Comparison of ENCODE assay signal across 29 cellular contexts in genomic region chr5:132245593-132245992, GRCh38. TPM values are rescaled to one million over a fixed set of nuclear protein-coding genes. Genes with fewer than 3 reads are reported as not detected.
"Had no signal": no experiment of that assay in that cellular context is flagged by ENCODE, and none has a peak within 500 bp of the region (broad histone marks: within the 10 kb centered on the region; RNA-seq: fewer than 3 reads in every experiment).

No MANE protein-coding gene starts in this region.

- H3K27ac ChIP-seq: adrenal gland, body of pancreas, epithelial cell of prostate, esophagus squamous epithelium, WERI-Rb-1 had no signal

- H3K4me3 ChIP-seq: adrenal gland, body of pancreas, esophagus squamous epithelium had no signal

- H3K4me1 ChIP-seq: adrenal gland, body of pancreas, esophagus squamous epithelium had no signal

- H3K27me3 ChIP-seq: adrenal gland, body of pancreas, esophagus squamous epithelium had no signal

- H3K9me3 ChIP-seq: body of pancreas, esophagus squamous epithelium had no signal

- FAIRE-seq: colon, endometrium, endothelial cell of umbilical vein, frontal cortex had no signal

- DNase-seq: activated B cell treated with CpG ODN at 0.5 μM for 24 hours; activated CD4-positive, alpha-beta T cell treated with anti-CD3 and anti-CD28 coated beads for 48 hours; activated CD4-positive, alpha-beta T cell treated with anti-CD3 and anti-CD28 coated beads, Interleukin-2, amount 50 U/mL, for 1 hour; activated CD4-positive, alpha-beta T cell treated with anti-CD3 and anti-CD28 coated beads, Interleukin-2, amount 50 U/mL, for 48 hours; activated CD8-positive, alpha-beta memory T cell treated with anti-CD3 and anti-CD28 coated beads for 24 hours; activated CD8-positive, alpha-beta T cell treated with anti-CD3 and anti-CD28 coated beads for 36 hours; activated effector memory CD4-positive, alpha-beta T cell treated with anti-CD3 and anti-CD28 coated beads, Interleukin-2, amount 50 U/mL, for 16 hours; activated naive CD4-positive, alpha-beta T cell treated with anti-CD3 and anti-CD28 coated beads for 36 hours; activated naive CD8-positive, alpha-beta T cell treated with anti-CD3 and anti-CD28 coated beads for 36 hours; activated naive CD8-positive, alpha-beta T cell treated with anti-CD3 and anti-CD28 coated beads, Interleukin-2, amount 50 U/mL, for 24 hours; activated T-cell treated with anti-CD3 and anti-CD28 coated beads, Interleukin-2, amount 50 U/mL, for 4 hours; amygdala; aorta; caudate nucleus; cortex of kidney; effector CD8-positive, alpha-beta T cell; esophagus squamous epithelium; foreskin fibroblast; T-helper 1 cell; T-helper 17 cell; T1000; WERI-Rb-1 had no signal

- H3K36me3 ChIP-seq: adrenal gland, esophagus squamous epithelium, WERI-Rb-1 had no signal

RNA-seq across cellular contexts. Expression of gene PDLIM4, which starts 11.9 kb away (rescaled TPM):
- total RNA-seq: activated B cell treated with CpG ODN at 0.5 μM for 24 hours; activated CD8-positive, alpha-beta T cell treated with anti-CD3 and anti-CD28 coated beads for 36 hours; activated naive CD4-positive, alpha-beta T cell treated with anti-CD3 and anti-CD28 coated beads for 36 hours; T-helper 17 cell had no signal

RNA-seq across cellular contexts. Expression of gene SLC22A4, which starts 48.6 kb away (rescaled TPM):
- total RNA-seq: activated B cell treated with CpG ODN at 0.5 μM for 24 hours, body of pancreas had no signal
